ENCODE assay signal across 21 cellular contexts in genomic region chr1:59657873-59658465, GRCh38.
DNase-seq lines count a peak whose midpoint lies in the region; ATAC-seq, FAIRE-seq and TF ChIP-seq lines count a peak whose summit lies in the region.
"Had no signal": no experiment of that assay in that cellular context is flagged by ENCODE, and none has a peak within 500 bp of the region (broad histone marks: within the 10 kb centered on the region; RNA-seq: fewer than 3 reads in every experiment).

No MANE protein-coding gene starts in this region.

- BruUV-seq in HepG2 (replicated peaks; lab: Mats Ljungman, UMichigan): no TSS peak
- no TSS peak for BruUV-seq in A673 (replicated peaks; lab: Mats Ljungman, UMichigan)

- peak overlapping the region; percentile 25; the same call in 1 of the 2 replicates for H3K4me2 ChIP-seq in HepG2 (ENCODE audit: low read depth, low read length)
- no peak overlapping the region for H3K4me2 ChIP-seq in GM23248 (ENCODE audit: unreplicated experiment)
- H3K4me2 ChIP-seq: A549, BLaER1 had no signal

- H3K27ac ChIP-seq in HepG2 (ENCODE audit: extremely low read length, insufficient read depth, low read length) (peak overlapping the region; percentile 43), GM23248 (no peak overlapping the region), A673 (ENCODE audit: low read depth, low read length, poor library complexity, severe bottlenecking) (no peak overlapping the region)
- H3K27ac ChIP-seq: 22Rv1, A549, BLaER1 had no signal

- POLR2A ChIA-PET in HepG2 (lab: Yijun Ruan, JAX) (interaction anchor here (1.1 to 2.1 kb wide), 2 partner anchors 39 to 63 kb away, joined by 3 to 5 read pairs; no protein-coding TSS in a partner anchor), A673 (lab: Charles Lee; ENCODE audit: low non-redundant PET) (no interaction called here)

- 62% methylated on average over 3 of the region's 3 CpGs for WGBS in HepG2 (ENCODE audit: low lambda C conversion rate)
- 85 to 86% methylated on average over 3 of the region's 3 CpGs for WGBS in GM23248 (ENCODE audit: low coverage in 1 of 2, low lambda C conversion rate in 2 of 2, missing lambda C conversion rate in 2 of 2), 2 experiments

- in situ Hi-C loops in SK-MEL-5 (cut with HindIII; ENCODE audit: low pct_unique_long_range_greater_than_20kb, low sequenced_read_pairs) (no loop called here), HepG2 (cut with HindIII; ENCODE audit: extremely low pct_ligation_motif_present, low pct_unique_long_range_greater_than_20kb) (no loop called here), GM23248 (cut with MboI) (no loop called here)

- FAIRE-seq in HepG2 (lab: Jason Lieb, UNC): no peak
- FAIRE-seq: A549, D721Med, G401.6, GM12891 had no signal

- H3K9me3 ChIP-seq in HepG2 (ENCODE audit: low read length): no peaks in the 10 kb centered on the region
- no peaks in the 10 kb centered on the region for H3K9me3 ChIP-seq in GM23248 (ENCODE audit: low read depth)
- H3K9me3 ChIP-seq in A673 (ENCODE audit: low read depth, low read length, poor library complexity, severe bottlenecking): no peaks in the 10 kb centered on the region
- H3K9me3 ChIP-seq: BE2C, BLaER1, Caco-2 had no signal

- no peaks in the 10 kb centered on the region for H3K9me2 ChIP-seq in GM23248 (ENCODE audit: insufficient read depth)

- no peak for TF ChIP-seq CTCF in HepG2 (CRISPR knock-in tag; IDR thresholded peaks at IDR 0.05)
- no peak for TF ChIP-seq CTCF in A673 (conservative IDR thresholded peaks at IDR 0.05; ENCODE audit: low read depth, low read length)

- TF ChIP-seq EP300 in HepG2 (IDR thresholded peaks at IDR 0.05; ENCODE audit: low read depth in 2 of 2, low read length in 2 of 2) (peak; percentile 17 to 81; a peak in 1 of 4 replicates), HepG2 (CRISPR knock-in tag; IDR thresholded peaks at IDR 0.05; ENCODE audit: borderline replicate concordance) (peak; percentile 48; the same call in 1 of the 2 replicates)

- no peak for TF ChIP-seq POLR2A in HepG2 (IDR thresholded peaks at IDR 0.05; ENCODE audit: insufficient read depth in 1 of 2, low read depth in 2 of 2, low read length in 2 of 2)

- H4K20me1 ChIP-seq in HepG2 (ENCODE audit: insufficient read depth, low read length) (no peaks in the 10 kb centered on the region), GM23248 (ENCODE audit: insufficient read depth) (no peaks in the 10 kb centered on the region)
- H4K20me1 ChIP-seq: BLaER1 had no signal

- peak overlapping the region; percentile 12; the same call in 1 of the 2 replicates for H3K9ac ChIP-seq in HepG2 (ENCODE audit: insufficient read depth, low read depth, low read length)
- H3K9ac ChIP-seq in GM23248: no peak overlapping the region
- H3K9ac ChIP-seq: BLaER1 had no signal

- H3K36me3 ChIP-seq in HepG2 (replicated peaks in 1 of 2; ENCODE audit: control insufficient read depth in 1 of 2, insufficient read depth in 2 of 2, low read length in 2 of 2) (no peaks in the 10 kb centered on the region), GM23248 (ENCODE audit: low read depth) (no peaks in the 10 kb centered on the region), A673 (ENCODE audit: insufficient read depth, low read length, poor library complexity, severe bottlenecking) (no peaks in the 10 kb centered on the region)
- H3K36me3 ChIP-seq: BE2C, BLaER1 had no signal

- DNase-seq in COLO829 (ENCODE audit: low spot score) (peak; percentile 67), SK-MEL-5 (ENCODE audit: low read depth, low spot score) (peak; percentile 60), HepG2 (ENCODE audit: low spot score) (peak; percentile 77), GM23248 (no peak), A673 (ENCODE audit: low spot score) (no peak)
- DNase-seq: ACHN; BE2C; C1 segment of cervical spinal cord; Caco-2; Calu3; CD4-positive, alpha-beta memory T cell; CD4-positive, CD25-positive, alpha-beta regulatory T cell; CD8-positive, alpha-beta memory T cell; DMS79 treated with DMSO at 0.1 percent for 48 hours; GF-D8 had no signal

- no peak for TF ChIP-seq RAD21 in HepG2 (CRISPR knock-in tag; IDR thresholded peaks at IDR 0.05)

- no peak overlapping the region for H2AFZ ChIP-seq in HepG2 (ENCODE audit: low read length)
- H2AFZ ChIP-seq in GM23248: no peak overlapping the region

- CTCF ChIA-PET in HepG2 (lab: Yijun Ruan, JAX; ENCODE audit: low intra/inter-chr PET ratio, low total read pairs): no interaction called here
- CTCF ChIA-PET in A673 (lab: Charles Lee): no interaction called here

- H3K27me3 ChIP-seq in HepG2 (ENCODE audit: control insufficient read depth in 1 of 2, insufficient read depth in 2 of 2, low read length in 2 of 2) (no peaks in the 10 kb centered on the region), GM23248 (replicated peaks; ENCODE audit: insufficient read depth) (no peaks in the 10 kb centered on the region), A673 (replicated peaks; ENCODE audit: insufficient read depth, low read depth, low read length, poor library complexity) (no peaks in the 10 kb centered on the region)
- H3K27me3 ChIP-seq: BE2C, BLaER1 had no signal

- intact Hi-C loops in HepG2 (cut with micrococcal nuclease; ENCODE audit: unreplicated experiment): no loop called here
- intact Hi-C loops in A673 (cut with micrococcal nuclease; ENCODE audit: unreplicated experiment): no loop called here

- H3F3A ChIP-seq in GM23248 (ENCODE audit: insufficient read depth): no peaks in the 10 kb centered on the region

- H3K4me1 ChIP-seq in HepG2 (ENCODE audit: insufficient read depth, low read length) (peaks cover 50% of the 10 kb centered on the region), GM23248 (ENCODE audit: insufficient read depth) (no peaks in the 10 kb centered on the region), A673 (ENCODE audit: insufficient read depth, low read length, poor library complexity, severe bottlenecking) (no peaks in the 10 kb centered on the region)
- H3K4me1 ChIP-seq: A549, BE2C, BLaER1, Caco-2 had no signal

- no peak overlapping the region for H3K4me3 ChIP-seq in HepG2 (replicated peaks in 1 of 3; ENCODE audit: insufficient read depth in 1 of 3, low read depth in 2 of 3, low read length in 3 of 3)
- no peak overlapping the region for H3K4me3 ChIP-seq in GM23248
- no peak overlapping the region for H3K4me3 ChIP-seq in A673 (ENCODE audit: low read depth, low read length, poor library complexity, severe bottlenecking)
- H3K4me3 ChIP-seq: A549, BLaER1 had no signal

- H3K79me2 ChIP-seq in HepG2 (ENCODE audit: insufficient read depth, low read length): no peaks in the 10 kb centered on the region
- no peaks in the 10 kb centered on the region for H3K79me2 ChIP-seq in GM23248 (ENCODE audit: insufficient read depth)

- peak; percentile 92 for ATAC-seq in HepG2
- ATAC-seq: A549 had no signal

TF ChIP-seq in HepG2, 621 proteins besides CTCF, POLR2A, EP300 and RAD21 (continues in another document):
- 0 out of 2 replicates have a peak, but pooled peaks have one; percentile 17 for TF ChIP-seq ARID4A (CRISPR knock-in tag; IDR thresholded peaks at IDR 0.05; ENCODE audit: borderline replicate concordance)
- TF ChIP-seq ZMYM2 (CRISPR knock-in tag; IDR thresholded peaks at IDR 0.05): peak; percentile 66; the same call in 1 of the 2 replicates
- no peak for TF ChIP-seq ZNF263 (CRISPR knock-in tag; IDR thresholded peaks at IDR 0.05)
- no peak for TF ChIP-seq KLF12 (CRISPR knock-in tag; IDR thresholded peaks at IDR 0.05; ENCODE audit: borderline replicate concordance)
- no peak for TF ChIP-seq SIN3A (IDR thresholded peaks at IDR 0.05; ENCODE audit: borderline replicate concordance, low read depth, low read length)
- TF ChIP-seq MXI1 (IDR thresholded peaks at IDR 0.05; ENCODE audit: borderline replicate concordance, low read depth, low read length): no peak
- no peak for TF ChIP-seq GZF1 (CRISPR knock-in tag; IDR thresholded peaks at IDR 0.05)
- TF ChIP-seq NR2F1 (CRISPR knock-in tag; IDR thresholded peaks at IDR 0.05): no peak
- TF ChIP-seq ZNF704 (CRISPR knock-in tag; IDR thresholded peaks at IDR 0.05; ENCODE audit: borderline replicate concordance): no peak
- no peak for TF ChIP-seq ZNF792 (CRISPR knock-in tag; IDR thresholded peaks at IDR 0.05)
- TF ChIP-seq KLF9 (CRISPR knock-in tag; IDR thresholded peaks at IDR 0.05; ENCODE audit: low read depth): no peak

Comparison
In these comparisons a context has a peak if more than half of its experiments do, and no peak if none do; other contexts are left out.
1. DNase-seq: peak in COLO829 (single experiment), SK-MEL-5 (single experiment) and HepG2 (single experiment); none in GM23248 (single experiment) and A673 (single experiment).